In genomic region chr2:8656811-8657210, GRCh38 we compare ENCODE assay signal across 1 cellular context.
TF ChIP-seq lines count a peak whose summit lies in the region.

No MANE protein-coding gene starts in this region.

TF ChIP-seq in IMR-90, 13 proteins besides CTCF, POLR2A, EP300 and RAD21:
- no peak for TF ChIP-seq MXI1 (IDR thresholded peaks at IDR 0.05; ENCODE audit: borderline replicate concordance, low read depth, low read length)
